Comparison of ENCODE assay signal across 9 cellular contexts in genomic region chr6:26502169-26502568, GRCh38. TPM values are rescaled to one million over a fixed set of nuclear protein-coding genes. Genes with fewer than 3 reads are reported as not detected.
DNase-seq lines count a peak whose midpoint lies in the region; ATAC-seq and TF ChIP-seq lines count a peak whose summit lies in the region.
"Had no signal": no experiment of that assay in that cellular context is flagged by ENCODE, and none has a peak within 500 bp of the region (broad histone marks: within the 10 kb centered on the region; RNA-seq: fewer than 3 reads in every experiment).

No MANE protein-coding gene starts in this region.

- H3K4me1 Mint-ChIP-seq in Caco-2 (ENCODE audit: low read depth, unreplicated experiment), result peaks cover 28% of the 10 kb centered on the region

- H3K4me3 ChIP-seq in Caco-2 (ENCODE audit: low read depth, low read length), result peak overlapping the region; percentile 38

- peak overlapping the region; percentile 82 for H3K27ac Mint-ChIP-seq in Caco-2 (ENCODE audit: unreplicated experiment)

- H3K36me3 ChIP-seq in Caco-2 (ENCODE audit: control insufficient read depth, insufficient read depth, low read length), result no peaks in the 10 kb centered on the region

- peak; percentile 63 to 74 for DNase-seq in Caco-2
- DNase-seq in SK-N-DZ (ENCODE audit: low spot score), result peak; percentile 38
- no peak for DNase-seq in left colon
- no peak for DNase-seq in activated effector memory CD4-positive, alpha-beta T cell treated with anti-CD3 and anti-CD28 coated beads, Interleukin-2, amount 50 U/mL, for 16 hours
- no peak for DNase-seq in activated CD8-positive, alpha-beta memory T cell treated with anti-CD3 and anti-CD28 coated beads, Interleukin-2, amount 50 U/mL, for 48 hours
- DNase-seq in Right ventricle myocardium inferior (ENCODE audit: missing footprints), result no peak

- intact Hi-C loops in Caco-2 (cut with micrococcal nuclease; ENCODE audit: unreplicated experiment), result loop anchor here (1.0 kb wide), 1 partner anchor 13 kb away; no protein-coding TSS in a partner anchor
- intact Hi-C loops in left colon (cut with DNase I, micrococcal nuclease), result no loop called here
- intact Hi-C loops in Right ventricle myocardium inferior (cut with DNase I), result no loop called here

- no peak for TF ChIP-seq CTCF in Caco-2 (IDR thresholded peaks at IDR 0.05; ENCODE audit: insufficient read depth in 1 of 2, low read depth in 1 of 2, low read length in 1 of 2, severe bottlenecking in 1 of 2, unreplicated experiment in 1 of 2)

- POLR2A ChIA-PET in Caco-2 (lab: Charles Lee), result interaction anchor here (0.5 to 1.5 kb wide), 5 partner anchors 28 to 1319 kb away, joined by 3 to 6 read pairs (median 5); partner anchors contain the start of gene HMGN4

- CTCF ChIA-PET in Caco-2 (lab: Charles Lee), result no interaction called here

- H3K27me3 Mint-ChIP-seq in Caco-2 (ENCODE audit: insufficient read depth, unreplicated experiment), result no peaks in the 10 kb centered on the region

- no peaks in the 10 kb centered on the region for H3K9me3 ChIP-seq in Caco-2

- BruUV-seq in Caco-2 (replicated peaks; lab: Mats Ljungman, UMichigan), result no TSS peak

- H3K9me3 Mint-ChIP-seq in Caco-2 (ENCODE audit: unreplicated experiment), result no peaks in the 10 kb centered on the region

- H3K4me3 Mint-ChIP-seq in Caco-2 (ENCODE audit: unreplicated experiment), result peak overlapping the region; percentile 88

- H3K27me3 ChIP-seq in Caco-2 (replicated peaks; ENCODE audit: control insufficient read depth, insufficient read depth, low read length), result no peaks in the 10 kb centered on the region

- peak; percentile 63 for ATAC-seq in GM19351 (IDR thresholded peaks at IDR 0.05; ENCODE audit: unreplicated experiment)
- ATAC-seq in left colon, result peak; percentile 49
- no peak for ATAC-seq in HG03521 (IDR thresholded peaks at IDR 0.05; ENCODE audit: unreplicated experiment)
- no peak for ATAC-seq in Right ventricle myocardium inferior

- peaks cover 6% of the 10 kb centered on the region for H3K36me3 Mint-ChIP-seq in Caco-2 (ENCODE audit: insufficient read depth, unreplicated experiment)

- peaks cover 28% of the 10 kb centered on the region for H3K4me1 ChIP-seq in Caco-2

RNA-seq across cellular contexts. Expression of gene BTN1A1, which starts 2.1 kb away (rescaled TPM):
- 7.3 and 8.3 TPM in 2 replicates for total RNA-seq in Caco-2 (2022)
- polyA plus RNA-seq in SK-N-DZ (2014; cell fraction: cytosol; rRNA removed), result 0.03 and 0.16 TPM in 2 replicates
- polyA plus RNA-seq in SK-N-DZ (2014; cell fraction: nucleus; rRNA removed), result 0.17 TPM in 1 of 2 replicates, not detected in the other
- total RNA-seq in left colon, result not detected
- not detected for total RNA-seq in Right ventricle myocardium inferior
- total RNA-seq: left lobe of liver had no signal

RNA-seq across cellular contexts. Expression of gene HMGN4, which starts 36.0 kb away (rescaled TPM):
- total RNA-seq in Caco-2 (2022) (29.6 and 30.8 TPM in 2 replicates), left colon (10 to 100 TPM; 54.9 to 55.7 TPM), Right ventricle myocardium inferior (29.0 TPM)
- polyA plus RNA-seq in SK-N-DZ (2014; cell fraction: cytosol; rRNA removed), result 128 and 134 TPM in 2 replicates
- 60.1 and 87.1 TPM in 2 replicates for polyA plus RNA-seq in SK-N-DZ (2014; cell fraction: nucleus; rRNA removed)

RNA-seq across cellular contexts. Expression of gene BTN2A1, which starts 44.4 kb away (rescaled TPM):
- total RNA-seq in Caco-2 (2022) (13.9 and 15.0 TPM in 2 replicates), left colon (10 to 100 TPM; 19.8 to 25.7 TPM), Right ventricle myocardium inferior (14.5 TPM)
- polyA plus RNA-seq in SK-N-DZ (2014; cell fraction: cytosol; rRNA removed), result 17.2 and 17.9 TPM in 2 replicates
- 19.9 and 23.3 TPM in 2 replicates for polyA plus RNA-seq in SK-N-DZ (2014; cell fraction: nucleus; rRNA removed)

Comparison
In these comparisons a context has a peak if more than half of its experiments do, and no peak if none do; other contexts are left out.
1. DNase-seq: peak in Caco-2 (2 of 2) and SK-N-DZ (single experiment); none in left colon (0 of 2), activated effector memory CD4-positive, alpha-beta T cell treated with anti-CD3 and anti-CD28 coated beads, Interleukin-2, amount 50 U/mL, for 16 hours (single experiment), activated CD8-positive, alpha-beta memory T cell treated with anti-CD3 and anti-CD28 coated beads, Interleukin-2, amount 50 U/mL, for 48 hours (single experiment) and Right ventricle myocardium inferior (single experiment).
2. ATAC-seq: peak in GM19351 (single experiment) and left colon (single experiment); none in HG03521 (single experiment) and Right ventricle myocardium inferior (single experiment).